ENCODE assay signal across 15 cellular contexts in the genomic region with DNA sequence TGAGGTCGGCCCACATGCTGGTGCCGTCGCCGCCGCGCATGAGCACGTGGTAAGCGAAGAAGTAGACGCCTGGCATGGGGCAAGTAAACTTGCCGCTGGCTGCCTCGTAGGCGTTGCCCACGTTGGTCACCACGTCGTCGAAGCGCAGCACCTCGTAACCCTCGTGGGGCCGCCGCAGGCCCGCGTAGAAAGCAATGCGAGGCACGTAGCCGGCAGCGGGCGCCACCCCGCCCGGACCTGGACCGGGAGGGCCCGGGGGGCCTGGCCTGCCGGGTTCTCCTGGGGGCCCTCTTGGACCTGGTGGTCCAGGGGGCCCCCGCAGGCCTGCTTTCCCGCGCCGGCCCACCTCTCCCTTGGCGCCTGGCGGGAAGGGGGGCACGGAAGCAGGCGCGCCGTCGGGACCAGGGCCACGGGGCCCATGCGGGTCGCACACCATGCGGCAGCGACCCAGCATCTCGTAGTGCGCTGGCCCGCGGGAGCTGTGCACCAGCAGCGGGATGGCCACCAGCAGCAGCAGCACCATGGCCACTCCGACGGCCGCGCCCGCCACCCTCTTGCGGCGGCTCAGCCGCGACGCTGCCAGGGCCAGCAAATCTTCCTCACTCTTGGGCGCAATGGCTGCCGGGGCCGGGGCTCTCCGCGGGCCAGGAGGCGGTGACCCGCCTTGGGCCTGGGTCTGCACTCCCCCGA. TPM values are rescaled to one million over a fixed set of nuclear protein-coding genes. Genes with fewer than 3 reads are reported as not detected.
DNase-seq lines count a peak whose midpoint lies in the region; ATAC-seq, FAIRE-seq and TF ChIP-seq lines count a peak whose summit lies in the region.
"Had no signal": no experiment of that assay in that cellular context is flagged by ENCODE, and none has a peak within 500 bp of the region (broad histone marks: within the 10 kb centered on the region; RNA-seq: fewer than 3 reads in every experiment).

No MANE protein-coding gene starts in this region.

- no peaks in the 10 kb centered on the region for H3K79me2 ChIP-seq in HepG2 (ENCODE audit: insufficient read depth, low read length)

- no peak overlapping the region for H2AFZ ChIP-seq in HepG2 (ENCODE audit: low read length)

- 84% methylated on average over 25 of the region's 72 CpGs for WGBS in HepG2 (ENCODE audit: low lambda C conversion rate)
- no CpG with 5 or more reads among the region's 72 CpGs for WGBS in right lobe of liver (ENCODE audit: insufficient coverage, low coverage, low lambda C conversion rate, missing lambda C conversion rate)

- DNase-seq in HepG2 (ENCODE audit: low spot score) (no peak), right lobe of liver (no peak), WERI-Rb-1 (no peak), lower lobe of right lung (no peak), NCI-H526 (lab: John Stamatoyannopoulos, UW) (no peak), caudate nucleus (lab: John Stamatoyannopoulos, UW) (no peak), NOMO-1 treated with dmso at 0.1 percent for 144 hours (lab: John Stamatoyannopoulos, UW; ENCODE audit: unreplicated experiment) (no peak)
- DNase-seq in CD4-positive, alpha-beta T cell, result no peak

- TF ChIP-seq POLR2A in HepG2 (IDR thresholded peaks at IDR 0.05; ENCODE audit: insufficient read depth in 1 of 2, low read depth in 2 of 2, low read length in 2 of 2) (no peak), right lobe of liver (IDR thresholded peaks at IDR 0.05) (no peak)

- no peak overlapping the region for H3K9ac ChIP-seq in HepG2 (ENCODE audit: insufficient read depth, low read depth, low read length)

- POLR2A ChIA-PET in HepG2 (lab: Yijun Ruan, JAX), result interaction anchor here (1.5 kb wide), 1 partner anchor 405 kb away, joined by 3 read pairs; the partner anchor contains the start of gene TMBIM6
- POLR2A ChIA-PET in CD4-positive, alpha-beta T cell (lab: Charles Lee), result interaction anchor here (1.0 to 2.8 kb wide), 2 partner anchors 11 to 13 kb away, joined by 3 to 7 read pairs; partner anchors contain the start of genes DNAJC22 and TROAP

- CTCF ChIA-PET in HepG2 (lab: Yijun Ruan, JAX; ENCODE audit: low intra/inter-chr PET ratio, low total read pairs), result interaction anchor here (1.3 kb wide), 2 partner anchors 12 to 47 kb away, joined by 4 to 5 read pairs; no protein-coding TSS in a partner anchor
- CTCF ChIA-PET in CD4-positive, alpha-beta T cell (lab: Charles Lee), result interaction anchor here (1.2 to 2.4 kb wide), 5 partner anchors 11 to 47 kb away, joined by 3 to 23 read pairs (median 10); partner anchors contain the start of gene TROAP

- TF ChIP-seq CTCF in HepG2 (CRISPR knock-in tag; IDR thresholded peaks at IDR 0.05) (no peak), right lobe of liver (IDR thresholded peaks at IDR 0.05) (no peak), WERI-Rb-1 (IDR thresholded peaks at IDR 0.05; ENCODE audit: low read depth, low read length) (no peak), lower lobe of right lung (IDR thresholded peaks at IDR 0.05) (no peak)
- TF ChIP-seq CTCF in CD4-positive, alpha-beta T cell (IDR thresholded peaks at IDR 0.05), result no peak

- H4K20me1 ChIP-seq in HepG2 (ENCODE audit: insufficient read depth, low read length), result no peaks in the 10 kb centered on the region

- H3K36me3 ChIP-seq in HepG2 (replicated peaks in 1 of 2; ENCODE audit: control insufficient read depth in 1 of 2, insufficient read depth in 2 of 2, low read length in 2 of 2) (peaks cover 1 to 2% of the 10 kb centered on the region in 2 experiments; a peak in 2 of 5 replicates), right lobe of liver (no peaks in the 10 kb centered on the region), WERI-Rb-1 (peaks cover 4% of the 10 kb centered on the region), lower lobe of right lung (no peaks in the 10 kb centered on the region)

- H3K4me3 ChIP-seq in HepG2 (replicated peaks in 1 of 3; ENCODE audit: insufficient read depth in 1 of 3, low read depth in 2 of 3, low read length in 3 of 3) (peak overlapping the region in 1 of 3 experiments; percentile 73; a peak in 2 of 6 replicates), right lobe of liver (no peak overlapping the region), WERI-Rb-1 (ENCODE audit: low read depth, low read length) (peak overlapping the region; percentile 62; the same call in 1 of the 2 replicates), lower lobe of right lung (peak overlapping the region; percentile 43)

- no peak overlapping the region for H3K27ac Mint-ChIP-seq in CD4-positive, alpha-beta T cell
- H3K27ac Mint-ChIP-seq: nephron progenitor cell had no signal

- BruUV-seq in HepG2 (replicated peaks; lab: Mats Ljungman, UMichigan), result no TSS peak

- no peaks in the 10 kb centered on the region for H3K9me3 Mint-ChIP-seq in CD4-positive, alpha-beta T cell
- H3K9me3 Mint-ChIP-seq: nephron progenitor cell had no signal

- ATAC-seq in HepG2 (no peak), right lobe of liver (no peak), lower lobe of right lung (no peak)
- ATAC-seq in CD4-positive, alpha-beta T cell (ENCODE audit: poor library complexity), result no peak

- H3K27me3 Mint-ChIP-seq in CD4-positive, alpha-beta T cell, result peaks cover 90% of the 10 kb centered on the region

- FAIRE-seq in HepG2 (lab: Jason Lieb, UNC), result no peak

- H3K9me3 ChIP-seq in HepG2 (ENCODE audit: low read length), result no peaks in the 10 kb centered on the region
- no peaks in the 10 kb centered on the region for H3K9me3 ChIP-seq in right lobe of liver
- H3K9me3 ChIP-seq in WERI-Rb-1 (ENCODE audit: severe bottlenecking), result no peaks in the 10 kb centered on the region
- no peaks in the 10 kb centered on the region for H3K9me3 ChIP-seq in lower lobe of right lung
- no peaks in the 10 kb centered on the region for H3K9me3 ChIP-seq in CD4-positive, alpha-beta T cell (ENCODE audit: control insufficient read depth, low read length)

- intact Hi-C loops in HepG2 (cut with micrococcal nuclease; ENCODE audit: unreplicated experiment) (no loop called here), right lobe of liver (cut with DNase I) (loop anchor here in 1 of 2 donors (10.0 kb wide), 1 partner anchor 179 kb away; no protein-coding TSS in a partner anchor), lower lobe of right lung (cut with DNase I) (no loop called here)
- intact Hi-C loops in CD4-positive, alpha-beta T cell (cut with DNase I, micrococcal nuclease), result no loop called here

- H3K4me1 ChIP-seq in HepG2 (ENCODE audit: insufficient read depth, low read length) (peaks cover 28% of the 10 kb centered on the region), right lobe of liver (peaks cover 0 to 7% (median 0%) of the 10 kb centered on the region in 4 donors), lower lobe of right lung (peaks cover 23% of the 10 kb centered on the region)

- H3K4me2 ChIP-seq in HepG2 (ENCODE audit: low read depth, low read length), result peak overlapping the region; percentile 85; the same call in 1 of the 2 replicates

- no peak overlapping the region for H3K4me3 Mint-ChIP-seq in CD4-positive, alpha-beta T cell

- TF ChIP-seq EP300 in HepG2 (IDR thresholded peaks at IDR 0.05; ENCODE audit: low read depth in 2 of 2, low read length in 2 of 2) (no peak), HepG2 (CRISPR knock-in tag; IDR thresholded peaks at IDR 0.05; ENCODE audit: borderline replicate concordance) (no peak)

- in situ Hi-C loops in HepG2 (cut with HindIII; ENCODE audit: extremely low pct_ligation_motif_present, low pct_unique_long_range_greater_than_20kb), result no loop called here

- H3K36me3 Mint-ChIP-seq in CD4-positive, alpha-beta T cell (ENCODE audit: low read depth), result no peaks in the 10 kb centered on the region

- H3K27ac ChIP-seq in HepG2 (ENCODE audit: extremely low read length, insufficient read depth, low read length), result no peak overlapping the region
- no peak overlapping the region for H3K27ac ChIP-seq in right lobe of liver
- H3K27ac ChIP-seq in WERI-Rb-1, result no peak overlapping the region
- H3K27ac ChIP-seq in lower lobe of right lung, result no peak overlapping the region
- H3K27ac ChIP-seq in caudate nucleus (ENCODE audit: low read depth, low read length), result no peak overlapping the region
- no peak overlapping the region for H3K27ac ChIP-seq in CD4-positive, alpha-beta T cell (ENCODE audit: low read depth, low read length)

- H3K4me1 Mint-ChIP-seq in CD4-positive, alpha-beta T cell (ENCODE audit: low read depth), result peaks cover 38% of the 10 kb centered on the region

- H3K27me3 ChIP-seq in HepG2 (ENCODE audit: control insufficient read depth in 1 of 2, insufficient read depth in 2 of 2, low read length in 2 of 2), result peaks cover 4 to 55% of the 10 kb centered on the region in 2 experiments; a peak in 4 of 5 replicates
- peaks cover 0 to 21% of the 10 kb centered on the region in 2 donors for H3K27me3 ChIP-seq in right lobe of liver
- peaks cover 7% of the 10 kb centered on the region for H3K27me3 ChIP-seq in WERI-Rb-1 (ENCODE audit: insufficient read depth, low read depth, severe bottlenecking)
- H3K27me3 ChIP-seq in lower lobe of right lung (ENCODE audit: low read depth), result peaks cover 75% of the 10 kb centered on the region
- peaks cover 62% of the 10 kb centered on the region for H3K27me3 ChIP-seq in CD4-positive, alpha-beta T cell (ENCODE audit: control insufficient read depth, insufficient read depth, low read length)

- TF ChIP-seq RAD21 in HepG2 (CRISPR knock-in tag; IDR thresholded peaks at IDR 0.05), result no peak

RNA-seq across cellular contexts. Expression of gene C1QL4, which starts 0.9 kb away (rescaled TPM):
- not detected in 2 replicates for total RNA-seq in HepG2 (2016; rRNA removed; fragmentation: Illumina TruSeq; extraction: Trizol)
- total RNA-seq in HepG2 (2016; cell fraction: cytosol; rRNA removed; fragmentation: Illumina TruSeq; extraction: Trizol; ENCODE audit: low read depth), result not detected in 2 replicates
- not detected in 2 replicates for total RNA-seq in HepG2 (2016; cell fraction: insoluble cytoplasmic fraction; rRNA removed; fragmentation: Illumina TruSeq; extraction: Trizol)
- not detected in 2 replicates for total RNA-seq in HepG2 (2016; cell fraction: membrane; rRNA removed; fragmentation: Illumina TruSeq; extraction: Trizol)
- total RNA-seq in HepG2 (2016; cell fraction: nucleus; rRNA removed; fragmentation: Illumina TruSeq; extraction: Trizol), result not detected in 2 replicates
- polyA plus RNA-seq in HepG2 (2011; rRNA removed), result 0.03 TPM in 2 replicates
- polyA plus RNA-seq in HepG2 (2011; cell fraction: cytosol; rRNA removed), result 0.06 and 0.08 TPM in 2 replicates
- 0.07 TPM in 1 of 2 replicates, not detected in the other for polyA plus RNA-seq in HepG2 (2011; cell fraction: nucleus; rRNA removed)
- polyA plus RNA-seq in HepG2 (2012), result 0.07 and 0.12 TPM in 2 replicates
- not detected in 2 replicates for polyA plus RNA-seq in HepG2 (2016; cell fraction: cytosol; fragmentation: Illumina TruSeq; extraction: Trizol; ENCODE audit: low read depth)
- not detected in 2 replicates for polyA plus RNA-seq in HepG2 (2016; cell fraction: insoluble cytoplasmic fraction; fragmentation: Illumina TruSeq; extraction: Trizol; ENCODE audit: low read depth)
- polyA plus RNA-seq in HepG2 (2016; cell fraction: membrane; fragmentation: Illumina TruSeq; extraction: Trizol; ENCODE audit: low read depth), result not detected in 2 replicates
- not detected in 2 replicates for polyA plus RNA-seq in HepG2 (2016; cell fraction: nucleus; fragmentation: Illumina TruSeq; extraction: Trizol; ENCODE audit: insufficient read depth, low read depth)
- 0.09 TPM in 1 of 2 replicates, not detected in the other for polyA minus RNA-seq in HepG2 (2011; rRNA and poly(A)+ RNA removed; ENCODE audit: low replicate concordance)
- not detected in 2 replicates for polyA minus RNA-seq in HepG2 (2011; cell fraction: cytosol; rRNA and poly(A)+ RNA removed)
- polyA minus RNA-seq in HepG2 (2011; cell fraction: nucleus; rRNA and poly(A)+ RNA removed), result not detected in 2 replicates
- total RNA-seq in right lobe of liver, result not detected
- total RNA-seq in lower lobe of right lung, result not detected
- not detected for total RNA-seq in CD4-positive, alpha-beta T cell
- total RNA-seq: HT-29, left ventricle myocardium superior, skeletal muscle tissue had no signal
- polyA plus RNA-seq: esophagus had no signal

RNA-seq across cellular contexts. Expression of gene DNAJC22, which starts 10.6 kb away (rescaled TPM):
- total RNA-seq in HepG2 (2016; rRNA removed; fragmentation: Illumina TruSeq; extraction: Trizol), result 23.0 and 31.7 TPM in 2 replicates
- 8.6 and 10.6 TPM in 2 replicates for total RNA-seq in HepG2 (2016; cell fraction: cytosol; rRNA removed; fragmentation: Illumina TruSeq; extraction: Trizol; ENCODE audit: low read depth)
- 28.2 and 31.3 TPM in 2 replicates for total RNA-seq in HepG2 (2016; cell fraction: insoluble cytoplasmic fraction; rRNA removed; fragmentation: Illumina TruSeq; extraction: Trizol)
- total RNA-seq in HepG2 (2016; cell fraction: membrane; rRNA removed; fragmentation: Illumina TruSeq; extraction: Trizol), result 31.0 and 32.2 TPM in 2 replicates
- 18.7 and 28.7 TPM in 2 replicates for total RNA-seq in HepG2 (2016; cell fraction: nucleus; rRNA removed; fragmentation: Illumina TruSeq; extraction: Trizol)
- 25.2 and 25.3 TPM in 2 replicates for polyA plus RNA-seq in HepG2 (2011; rRNA removed)
- polyA plus RNA-seq in HepG2 (2011; cell fraction: cytosol; rRNA removed), result 21.8 and 23.4 TPM in 2 replicates
- 17.7 and 19.2 TPM in 2 replicates for polyA plus RNA-seq in HepG2 (2011; cell fraction: nucleus; rRNA removed)
- 12.3 and 19.2 TPM in 2 replicates for polyA plus RNA-seq in HepG2 (2012)
- polyA plus RNA-seq in HepG2 (2016; cell fraction: cytosol; fragmentation: Illumina TruSeq; extraction: Trizol; ENCODE audit: low read depth), result 8.0 and 8.6 TPM in 2 replicates
- polyA plus RNA-seq in HepG2 (2016; cell fraction: insoluble cytoplasmic fraction; fragmentation: Illumina TruSeq; extraction: Trizol; ENCODE audit: low read depth), result 23.5 TPM in 2 replicates
- polyA plus RNA-seq in HepG2 (2016; cell fraction: membrane; fragmentation: Illumina TruSeq; extraction: Trizol; ENCODE audit: low read depth), result 19.8 and 20.5 TPM in 2 replicates
- polyA plus RNA-seq in HepG2 (2016; cell fraction: nucleus; fragmentation: Illumina TruSeq; extraction: Trizol; ENCODE audit: insufficient read depth, low read depth), result 33.4 and 37.4 TPM in 2 replicates
- polyA minus RNA-seq in HepG2 (2011; rRNA and poly(A)+ RNA removed; ENCODE audit: low replicate concordance), result 5.2 and 42.6 TPM in 2 replicates
- 11.0 and 11.7 TPM in 2 replicates for polyA minus RNA-seq in HepG2 (2011; cell fraction: cytosol; rRNA and poly(A)+ RNA removed)
- polyA minus RNA-seq in HepG2 (2011; cell fraction: nucleus; rRNA and poly(A)+ RNA removed), result 13.9 and 17.5 TPM in 2 replicates
- 10 to 100 TPM; 36.5 to 49.1 (median 43.7) TPM for total RNA-seq in right lobe of liver
- total RNA-seq in lower lobe of right lung, result 0.18 TPM
- total RNA-seq in CD4-positive, alpha-beta T cell, result not detected
- total RNA-seq: skeletal muscle tissue had no signal

RNA-seq across cellular contexts. Expression of gene TROAP, which starts 13.0 kb away (rescaled TPM):
- total RNA-seq in HepG2 (2016; rRNA removed; fragmentation: Illumina TruSeq; extraction: Trizol) (27.0 and 30.9 TPM in 2 replicates), right lobe of liver (1 to 10 TPM in 2 of 6 experiments, under 1 TPM in 4; 0.24 to 2.6 (median 0.93) TPM), lower lobe of right lung (1.4 TPM)
- 39.0 and 40.8 TPM in 2 replicates for total RNA-seq in HepG2 (2016; cell fraction: cytosol; rRNA removed; fragmentation: Illumina TruSeq; extraction: Trizol; ENCODE audit: low read depth)
- 23.8 and 32.4 TPM in 2 replicates for total RNA-seq in HepG2 (2016; cell fraction: insoluble cytoplasmic fraction; rRNA removed; fragmentation: Illumina TruSeq; extraction: Trizol)
- total RNA-seq in HepG2 (2016; cell fraction: membrane; rRNA removed; fragmentation: Illumina TruSeq; extraction: Trizol), result 29.7 and 31.6 TPM in 2 replicates
- 29.6 and 32.8 TPM in 2 replicates for total RNA-seq in HepG2 (2016; cell fraction: nucleus; rRNA removed; fragmentation: Illumina TruSeq; extraction: Trizol)
- 14.8 and 22.5 TPM in 2 replicates for polyA plus RNA-seq in HepG2 (2011; rRNA removed)
- 5.9 and 12.4 TPM in 2 replicates for polyA plus RNA-seq in HepG2 (2011; cell fraction: cytosol; rRNA removed)
- polyA plus RNA-seq in HepG2 (2011; cell fraction: nucleus; rRNA removed), result 41.8 and 61.6 TPM in 2 replicates
- polyA plus RNA-seq in HepG2 (2012), result 10.3 and 16.7 TPM in 2 replicates
- 31.5 and 36.5 TPM in 2 replicates for polyA plus RNA-seq in HepG2 (2016; cell fraction: cytosol; fragmentation: Illumina TruSeq; extraction: Trizol; ENCODE audit: low read depth)
- polyA plus RNA-seq in HepG2 (2016; cell fraction: insoluble cytoplasmic fraction; fragmentation: Illumina TruSeq; extraction: Trizol; ENCODE audit: low read depth), result 34.0 and 36.9 TPM in 2 replicates
- polyA plus RNA-seq in HepG2 (2016; cell fraction: membrane; fragmentation: Illumina TruSeq; extraction: Trizol; ENCODE audit: low read depth), result 22.9 and 31.7 TPM in 2 replicates
- polyA plus RNA-seq in HepG2 (2016; cell fraction: nucleus; fragmentation: Illumina TruSeq; extraction: Trizol; ENCODE audit: insufficient read depth, low read depth), result 91.9 and 95.0 TPM in 2 replicates
- 20.0 and 123 TPM in 2 replicates for polyA minus RNA-seq in HepG2 (2011; rRNA and poly(A)+ RNA removed; ENCODE audit: low replicate concordance)
- 6.9 and 7.2 TPM in 2 replicates for polyA minus RNA-seq in HepG2 (2011; cell fraction: cytosol; rRNA and poly(A)+ RNA removed)
- polyA minus RNA-seq in HepG2 (2011; cell fraction: nucleus; rRNA and poly(A)+ RNA removed), result 28.0 and 47.6 TPM in 2 replicates
- under 1 TPM; 0.30 to 0.31 TPM for total RNA-seq in CD4-positive, alpha-beta T cell

RNA-seq across cellular contexts. Expression of gene SPATS2, which starts 31.2 kb away (rescaled TPM):
- total RNA-seq in HepG2 (2016; rRNA removed; fragmentation: Illumina TruSeq; extraction: Trizol), result 19.3 and 27.2 TPM in 2 replicates
- total RNA-seq in HepG2 (2016; cell fraction: cytosol; rRNA removed; fragmentation: Illumina TruSeq; extraction: Trizol; ENCODE audit: low read depth), result 20.9 and 21.2 TPM in 2 replicates
- total RNA-seq in HepG2 (2016; cell fraction: insoluble cytoplasmic fraction; rRNA removed; fragmentation: Illumina TruSeq; extraction: Trizol), result 19.2 and 23.0 TPM in 2 replicates
- total RNA-seq in HepG2 (2016; cell fraction: membrane; rRNA removed; fragmentation: Illumina TruSeq; extraction: Trizol), result 22.6 and 23.1 TPM in 2 replicates
- total RNA-seq in HepG2 (2016; cell fraction: nucleus; rRNA removed; fragmentation: Illumina TruSeq; extraction: Trizol), result 16.9 and 19.5 TPM in 2 replicates
- 24.9 and 28.1 TPM in 2 replicates for polyA plus RNA-seq in HepG2 (2011; rRNA removed)
- 16.7 and 21.9 TPM in 2 replicates for polyA plus RNA-seq in HepG2 (2011; cell fraction: cytosol; rRNA removed)
- polyA plus RNA-seq in HepG2 (2011; cell fraction: nucleus; rRNA removed), result 15.8 and 19.7 TPM in 2 replicates
- 13.4 and 17.4 TPM in 2 replicates for polyA plus RNA-seq in HepG2 (2012)
- 5.2 and 7.9 TPM in 2 replicates for polyA plus RNA-seq in HepG2 (2016; cell fraction: cytosol; fragmentation: Illumina TruSeq; extraction: Trizol; ENCODE audit: low read depth)
- polyA plus RNA-seq in HepG2 (2016; cell fraction: insoluble cytoplasmic fraction; fragmentation: Illumina TruSeq; extraction: Trizol; ENCODE audit: low read depth), result 30.6 and 32.3 TPM in 2 replicates
- polyA plus RNA-seq in HepG2 (2016; cell fraction: membrane; fragmentation: Illumina TruSeq; extraction: Trizol; ENCODE audit: low read depth), result 16.0 and 17.8 TPM in 2 replicates
- polyA plus RNA-seq in HepG2 (2016; cell fraction: nucleus; fragmentation: Illumina TruSeq; extraction: Trizol; ENCODE audit: insufficient read depth, low read depth), result 32.3 and 37.2 TPM in 2 replicates
- 36.5 and 107 TPM in 2 replicates for polyA minus RNA-seq in HepG2 (2011; rRNA and poly(A)+ RNA removed; ENCODE audit: low replicate concordance)
- polyA minus RNA-seq in HepG2 (2011; cell fraction: cytosol; rRNA and poly(A)+ RNA removed), result 22.7 and 27.1 TPM in 2 replicates
- 41.5 and 48.9 TPM in 2 replicates for polyA minus RNA-seq in HepG2 (2011; cell fraction: nucleus; rRNA and poly(A)+ RNA removed)
- 1 to 10 TPM; 3.2 to 6.1 (median 4.4) TPM for total RNA-seq in right lobe of liver
- 17.3 TPM for total RNA-seq in lower lobe of right lung
- 1 to 10 TPM; 6.1 to 6.4 TPM for total RNA-seq in CD4-positive, alpha-beta T cell

RNA-seq across cellular contexts. Expression of gene PRPH, which starts 41.2 kb away (rescaled TPM):
- total RNA-seq in HepG2 (2016; rRNA removed; fragmentation: Illumina TruSeq; extraction: Trizol) (not detected in 2 replicates), right lobe of liver (not detected), lower lobe of right lung (1.0 TPM)
- total RNA-seq in HepG2 (2016; cell fraction: cytosol; rRNA removed; fragmentation: Illumina TruSeq; extraction: Trizol; ENCODE audit: low read depth), result not detected in 2 replicates
- total RNA-seq in HepG2 (2016; cell fraction: insoluble cytoplasmic fraction; rRNA removed; fragmentation: Illumina TruSeq; extraction: Trizol), result not detected in 2 replicates
- not detected in 2 replicates for total RNA-seq in HepG2 (2016; cell fraction: membrane; rRNA removed; fragmentation: Illumina TruSeq; extraction: Trizol)
- total RNA-seq in HepG2 (2016; cell fraction: nucleus; rRNA removed; fragmentation: Illumina TruSeq; extraction: Trizol), result not detected in 2 replicates
- polyA plus RNA-seq in HepG2 (2011; rRNA removed), result 0.12 and 0.51 TPM in 2 replicates
- polyA plus RNA-seq in HepG2 (2011; cell fraction: cytosol; rRNA removed), result 0.44 and 0.54 TPM in 2 replicates
- 0.16 and 0.35 TPM in 2 replicates for polyA plus RNA-seq in HepG2 (2011; cell fraction: nucleus; rRNA removed)
- 0.36 TPM in 1 of 2 replicates, not detected in the other for polyA plus RNA-seq in HepG2 (2012)
- not detected in 2 replicates for polyA plus RNA-seq in HepG2 (2016; cell fraction: cytosol; fragmentation: Illumina TruSeq; extraction: Trizol; ENCODE audit: low read depth)
- not detected in 2 replicates for polyA plus RNA-seq in HepG2 (2016; cell fraction: insoluble cytoplasmic fraction; fragmentation: Illumina TruSeq; extraction: Trizol; ENCODE audit: low read depth)
- polyA plus RNA-seq in HepG2 (2016; cell fraction: membrane; fragmentation: Illumina TruSeq; extraction: Trizol; ENCODE audit: low read depth), result 0.17 TPM in 1 of 2 replicates, not detected in the other
- polyA plus RNA-seq in HepG2 (2016; cell fraction: nucleus; fragmentation: Illumina TruSeq; extraction: Trizol; ENCODE audit: insufficient read depth, low read depth), result not detected in 2 replicates
- 0.08 and 0.51 TPM in 2 replicates for polyA minus RNA-seq in HepG2 (2011; rRNA and poly(A)+ RNA removed; ENCODE audit: low replicate concordance)
- not detected in 2 replicates for polyA minus RNA-seq in HepG2 (2011; cell fraction: cytosol; rRNA and poly(A)+ RNA removed)
- polyA minus RNA-seq in HepG2 (2011; cell fraction: nucleus; rRNA and poly(A)+ RNA removed), result not detected in 2 replicates
- under 1 TPM in 1 of 2 experiments, not detected in 1; 0.56 TPM for total RNA-seq in CD4-positive, alpha-beta T cell
- total RNA-seq: chondrocyte, HT-29, left ventricle myocardium superior, OCI-LY7 had no signal

Comparison
In these comparisons a context has a peak if more than half of its experiments do, and no peak if none do; other contexts are left out.
1. RNA of gene TROAP, which starts 13.0 kb away (total RNA-seq): 23.8 to 40.8 TPM in HepG2; 1.4 TPM in lower lobe of right lung (single experiment), 0.24 to 2.6 TPM in right lobe of liver and 0.30 to 0.31 TPM in CD4-positive, alpha-beta T cell; every median in the first group is over 4 times any median in the second.
2. H3K4me3 ChIP-seq: peak in WERI-Rb-1 (single experiment) and lower lobe of right lung (single experiment); none in right lobe of liver (0 of 3).